In genomic region chr10:52999258-52999657, GRCh38 we compare ENCODE assay signal across 2 cellular contexts.
TF ChIP-seq lines count a peak whose summit lies in the region.

No MANE protein-coding gene starts in this region.

TF ChIP-seq in HepG2, 621 proteins besides CTCF, POLR2A, EP300 and RAD21:
- TF ChIP-seq ZNF616 (CRISPR knock-in tag; IDR thresholded peaks at IDR 0.05; ENCODE audit: low read depth) (no peak), FOXO1 (CRISPR knock-in tag; IDR thresholded peaks at IDR 0.05) (no peak), FOXK1 (CRISPR knock-in tag; IDR thresholded peaks at IDR 0.05; ENCODE audit: borderline replicate concordance, low read depth) (no peak), ZNF101 (CRISPR knock-in tag; IDR thresholded peaks at IDR 0.05; ENCODE audit: borderline replicate concordance, low read depth) (no peak), ZNF563 (CRISPR knock-in tag; IDR thresholded peaks at IDR 0.05) (no peak), ZNF572 (CRISPR knock-in tag; IDR thresholded peaks at IDR 0.05) (no peak), ZNF614 (CRISPR knock-in tag; IDR thresholded peaks at IDR 0.05; ENCODE audit: borderline replicate concordance) (no peak), NR2F6 (IDR thresholded peaks at IDR 0.05) (no peak), NR2F6 (CRISPR knock-in tag; IDR thresholded peaks at IDR 0.05) (no peak), HMG20A (CRISPR knock-in tag; IDR thresholded peaks at IDR 0.05; ENCODE audit: borderline replicate concordance) (no peak), FUBP1 (CRISPR knock-in tag; IDR thresholded peaks at IDR 0.05; ENCODE audit: borderline replicate concordance) (no peak), ZNF782 (CRISPR knock-in tag; IDR thresholded peaks at IDR 0.05; ENCODE audit: borderline replicate concordance) (no peak), ZNF724P (CRISPR knock-in tag; IDR thresholded peaks at IDR 0.05; ENCODE audit: borderline replicate concordance) (no peak), ZNF691 (CRISPR knock-in tag; IDR thresholded peaks at IDR 0.05; ENCODE audit: borderline replicate concordance, low read depth) (no peak), SAFB2 (CRISPR knock-in tag; IDR thresholded peaks at IDR 0.05; ENCODE audit: borderline replicate concordance, low read depth) (no peak), BRCA1 (CRISPR knock-in tag; IDR thresholded peaks at IDR 0.05) (no peak), PAF1 (CRISPR knock-in tag; IDR thresholded peaks at IDR 0.05) (no peak), MIXL1 (CRISPR knock-in tag; IDR thresholded peaks at IDR 0.05) (no peak), HMGXB3 (CRISPR knock-in tag; IDR thresholded peaks at IDR 0.05; ENCODE audit: borderline replicate concordance) (no peak), ZBTB20 (CRISPR knock-in tag; IDR thresholded peaks at IDR 0.05; ENCODE audit: borderline replicate concordance, low read depth) (no peak)

TF ChIP-seq in H1, 55 proteins besides CTCF, POLR2A, EP300 and RAD21:
- TF ChIP-seq TCF12 (IDR thresholded peaks at IDR 0.05; ENCODE audit: low read depth, low read length) (no peak), KDM1A (IDR thresholded peaks at IDR 0.05; ENCODE audit: borderline replicate concordance, low read length) (no peak), SAP30 (IDR thresholded peaks at IDR 0.05; ENCODE audit: insufficient read depth, insufficient replicate concordance, low read length) (no peak), SUZ12 (IDR thresholded peaks at IDR 0.05; ENCODE audit: low read length) (no peak), TAF1 (IDR thresholded peaks at IDR 0.05; ENCODE audit: low read depth, low read length) (no peak), BCL11A (IDR thresholded peaks at IDR 0.05; ENCODE audit: low read depth in 2 of 2, low read length in 2 of 2) (no peak), EZH2 (IDR thresholded peaks at IDR 0.05; ENCODE audit: low read depth, low read length, severe bottlenecking) (no peak)
